Comparison of ENCODE assay signal across 17 cellular contexts in genomic region chr16:69351309-69352027, GRCh38. TPM values are rescaled to one million over a fixed set of nuclear protein-coding genes. Genes with fewer than 3 reads are reported as not detected.
DNase-seq lines count a peak whose midpoint lies in the region; ATAC-seq, FAIRE-seq and TF ChIP-seq lines count a peak whose summit lies in the region.
"Had no signal": no experiment of that assay in that cellular context is flagged by ENCODE, and none has a peak within 500 bp of the region (broad histone marks: within the 10 kb centered on the region; RNA-seq: fewer than 3 reads in every experiment).

TMED6 (minus strand) TSS chr16:69351786; CDS start chr16:69351753, 33 bp downstream.

- H3K18ac ChIP-seq in neuronal stem cell (ENCODE audit: low read length): no peak within 1 kb of the TSS

- H3K36me3 ChIP-seq in body of pancreas (replicated peaks in 1 of 2; ENCODE audit: insufficient read depth in 1 of 2, low read depth in 2 of 2): peaks cover 0 to 4% of the 10 kb centered on the region in 2 donors
- peaks cover 1 to 62% of the 10 kb centered on the region in 2 donors for H3K36me3 ChIP-seq in neuronal stem cell (replicated peaks in 1 of 2; ENCODE audit: control insufficient read depth in 2 of 2, insufficient read depth in 2 of 2, low read length in 2 of 2)
- peaks cover 5% of the 10 kb centered on the region for H3K36me3 ChIP-seq in neural progenitor cell

- no peak within 1 kb of the TSS for H2AK5ac ChIP-seq in neuronal stem cell (ENCODE audit: low read depth, low read length)

- no peak within 1 kb of the TSS for H3K4ac ChIP-seq in neuronal stem cell (ENCODE audit: low read length)

- no peaks in the 10 kb centered on the region for H3K9me3 Mint-ChIP-seq in neural progenitor cell
- H3K9me3 Mint-ChIP-seq: activated T-helper 1 cell treated with anti-CD3 and anti-CD28 coated beads, Interleukin-12 subunit alpha, Interleukin-12 subunit beta, Interleukin-2, Interleukin-4 antibody, amounts not matched to agents 30 ng/mL and 10 ng/mL and 1 ng/mL, durations not matched to agents 14 hours and 24 hours and 36 hours had no signal

- H3K23ac ChIP-seq in neuronal stem cell (ENCODE audit: low read depth, low read length, poor library complexity): no peak within 1 kb of the TSS

- peaks cover 6% of the 10 kb centered on the region for H3K36me3 Mint-ChIP-seq in neural progenitor cell

- H3K27me3 Mint-ChIP-seq in neural progenitor cell (ENCODE audit: insufficient read depth, low read depth): peaks cover 4% of the 10 kb centered on the region

- H2AFZ ChIP-seq in neuronal stem cell (ENCODE audit: low read length): no peak within 1 kb of the TSS
- no peak within 1 kb of the TSS for H2AFZ ChIP-seq in neural progenitor cell (replicated peaks)

- no peaks in the 10 kb centered on the region for H3K27me3 ChIP-seq in body of pancreas
- no peaks in the 10 kb centered on the region for H3K27me3 ChIP-seq in neuronal stem cell (ENCODE audit: control insufficient read depth in 3 of 3, insufficient read depth in 3 of 3, low read depth in 1 of 3, low read length in 3 of 3)
- H3K27me3 ChIP-seq in neural progenitor cell: no peaks in the 10 kb centered on the region
- H3K27me3 ChIP-seq: tibial nerve had no signal

- intact Hi-C loops in body of pancreas (cut with DNase I): no loop called here

- WGBS in body of pancreas, 2 donors: 4 to 19% methylated on average over 7 to 12 of the region's 12 CpGs
- no CpG with 5 or more reads among the region's 12 CpGs for WGBS in neuronal stem cell (ENCODE audit: extremely low coverage in 2 of 2, insufficient read length in 2 of 2, insufficient replicate concordance in 1 of 2), 2 donors

- H2BK12ac ChIP-seq in neuronal stem cell (ENCODE audit: low read length): no peak within 1 kb of the TSS

- no peak for FAIRE-seq in frontal cortex (lab: Jason Lieb, UNC)
- FAIRE-seq: GM12878 had no signal

- no peaks in the 10 kb centered on the region for H3K4me1 Mint-ChIP-seq in neural progenitor cell

- peak; percentile 32 to 91 (median 86) for TF ChIP-seq POLR2A in body of pancreas (IDR thresholded peaks at IDR 0.05)

- H3K9me3 ChIP-seq in body of pancreas: no peaks in the 10 kb centered on the region
- no peaks in the 10 kb centered on the region for H3K9me3 ChIP-seq in neuronal stem cell (replicated peaks in 1 of 2; ENCODE audit: control insufficient read depth in 2 of 2, insufficient read depth in 1 of 2, low read depth in 1 of 2, low read length in 2 of 2)
- H3K9me3 ChIP-seq in neural progenitor cell (ENCODE audit: low read depth): no peaks in the 10 kb centered on the region
- H3K9me3 ChIP-seq: tibial nerve had no signal

- TF ChIP-seq CTCF in C4-2B (conservative IDR thresholded peaks at IDR 0.05) (no peak), body of pancreas (IDR thresholded peaks at IDR 0.05) (peak in 2 of 7 experiments; percentile 4 to 9), GM13976 (IDR thresholded peaks at IDR 0.05; ENCODE audit: borderline replicate concordance, control extremely low read depth, extremely low read depth, insufficient read depth, missing control alignments) (no peak), neural progenitor cell (IDR thresholded peaks at IDR 0.05) (no peak)

- H3K27ac ChIP-seq in C4-2B (peak within 1 kb of the TSS; percentile 53), body of pancreas (peak within 1 kb of the TSS; percentile 69 to 90 (median 79)), neuronal stem cell (replicated peaks; ENCODE audit: low read length) (no peak within 1 kb of the TSS), neural progenitor cell (no peak within 1 kb of the TSS)
- H3K27ac ChIP-seq: tibial nerve had no signal

- ATAC-seq in body of pancreas: peak; percentile 91
- ATAC-seq: GM12878 had no signal

- no peaks in the 10 kb centered on the region for H3K79me2 ChIP-seq in neural progenitor cell (ENCODE audit: low read depth)

- no peak within 1 kb of the TSS for H4K8ac ChIP-seq in neuronal stem cell (ENCODE audit: low read depth, low read length)

- peak within 1 kb of the TSS; percentile 40 to 50 for H3K4me3 ChIP-seq in body of pancreas
- no peak within 1 kb of the TSS for H3K4me3 ChIP-seq in neuronal stem cell (ENCODE audit: low read length in 2 of 2)
- H3K4me3 ChIP-seq in neural progenitor cell: no peak within 1 kb of the TSS
- H3K4me3 ChIP-seq: GM12878, tibial nerve had no signal

- H3K79me1 ChIP-seq in neuronal stem cell (ENCODE audit: low read depth, low read length): peaks cover 2% of the 10 kb centered on the region

- H3K9ac ChIP-seq in neuronal stem cell (ENCODE audit: low read depth, low read length, poor library complexity): no peak within 1 kb of the TSS
- no peak within 1 kb of the TSS for H3K9ac ChIP-seq in neural progenitor cell

- H3K4me3 Mint-ChIP-seq in neural progenitor cell: no peak within 1 kb of the TSS
- H3K4me3 Mint-ChIP-seq: activated T-helper 1 cell treated with anti-CD3 and anti-CD28 coated beads, Interleukin-12 subunit alpha, Interleukin-12 subunit beta, Interleukin-2, Interleukin-4 antibody, amounts not matched to agents 30 ng/mL and 10 ng/mL and 1 ng/mL, durations not matched to agents 14 hours and 24 hours and 36 hours had no signal

- H2BK5ac ChIP-seq in neuronal stem cell (ENCODE audit: low read length): no peak within 1 kb of the TSS

- no peaks in the 10 kb centered on the region for H4K20me1 ChIP-seq in neural progenitor cell (ENCODE audit: low read depth)

- no peak within 1 kb of the TSS for H2BK120ac ChIP-seq in neuronal stem cell (ENCODE audit: low read depth, low read length)

- peaks cover 4% of the 10 kb centered on the region for H3F3A ChIP-seq in neural progenitor cell (ENCODE audit: low read depth)

- H3K27ac Mint-ChIP-seq in neural progenitor cell: no peak within 1 kb of the TSS
- H3K27ac Mint-ChIP-seq: activated T-helper 1 cell treated with anti-CD3 and anti-CD28 coated beads, Interleukin-12 subunit alpha, Interleukin-12 subunit beta, Interleukin-2, Interleukin-4 antibody, amounts not matched to agents 30 ng/mL and 10 ng/mL and 1 ng/mL, durations not matched to agents 14 hours and 24 hours and 36 hours had no signal

- H3K4me1 ChIP-seq in body of pancreas (peaks cover 38% of the 10 kb centered on the region), neuronal stem cell (ENCODE audit: control insufficient read depth in 2 of 2, insufficient read depth in 1 of 2, low read depth in 1 of 2, low read length in 2 of 2) (no peaks in the 10 kb centered on the region), neural progenitor cell (no peaks in the 10 kb centered on the region)
- H3K4me1 ChIP-seq: tibial nerve had no signal

- no peak within 1 kb of the TSS for H4K91ac ChIP-seq in neuronal stem cell (ENCODE audit: low read depth, low read length, poor library complexity)

- no peak within 1 kb of the TSS for H2BK15ac ChIP-seq in neuronal stem cell (ENCODE audit: low read length)

- in situ Hi-C loops in GM13976 (cut with MboI; ENCODE audit: low sequenced_read_pairs, unreplicated experiment): no loop called here

- peak; percentile 85 for DNase-seq in HuH-7 (ENCODE audit: low spot score)
- peak; percentile 82 to 92 (median 87) for DNase-seq in body of pancreas
- peak; percentile 56 for DNase-seq in mucosa of gallbladder (ENCODE audit: low spot score)
- DNase-seq in neuronal stem cell (ENCODE audit: low spot score): no peak
- DNase-seq in frontal cortex (ENCODE audit: low spot score in 2 of 2): no peak
- DNase-seq in GM13976 (ENCODE audit: low spot score): no peak
- DNase-seq in neural progenitor cell (ENCODE audit: low spot score): no peak
- DNase-seq: activated CD4-positive, alpha-beta T cell treated with anti-CD3 and anti-CD28 coated beads for 48 hours; anterior cingulate cortex; midbrain; posterior cingulate gyrus had no signal

- no peak within 1 kb of the TSS for H3K14ac ChIP-seq in neuronal stem cell (ENCODE audit: low read length)

- H3K4me2 ChIP-seq in neuronal stem cell (ENCODE audit: insufficient read depth, low read length, poor library complexity, severe bottlenecking) (no peak within 1 kb of the TSS), neural progenitor cell (no peak within 1 kb of the TSS)

RNA-seq across cellular contexts. Expression of gene TMED6, which starts in this region (rescaled TPM):
- total RNA-seq in body of pancreas (10 to 100 TPM; 23.1 to 62.8 TPM), mucosa of gallbladder (1.0 TPM), frontal cortex (not detected), neural progenitor cell (ENCODE audit: low replicate concordance) (not detected in 2 replicates)
- polyA plus RNA-seq in neuronal stem cell (2013, experiment 1 of 2): not detected
- polyA plus RNA-seq in neuronal stem cell (2013, experiment 2 of 2): 0.04 TPM
- total RNA-seq: Daoy, dermis microvascular lymphatic vessel endothelial cell, tibial nerve had no signal

Comparison
In these comparisons a context has a peak if more than half of its experiments do, and no peak if none do; other contexts are left out.
1. RNA of gene TMED6 (total RNA-seq): 23.1 to 62.8 TPM in body of pancreas; 1.0 TPM in mucosa of gallbladder (single experiment), not detected in frontal cortex (single experiment) and not detected in neural progenitor cell; every median in the first group is over 10 times any median in the second.
2. H3K27ac ChIP-seq: peak in C4-2B (single experiment) and body of pancreas (4 of 4); none in neuronal stem cell (single experiment) and neural progenitor cell (single experiment).
3. DNase-seq: peak in HuH-7 (single experiment), body of pancreas (4 of 4) and mucosa of gallbladder (single experiment); none in neuronal stem cell (single experiment), frontal cortex (0 of 2), GM13976 (single experiment) and neural progenitor cell (single experiment).
4. H3K4me3 ChIP-seq: peak in body of pancreas (2 of 2); none in neuronal stem cell (0 of 2) and neural progenitor cell (single experiment).